1 cellular context compared by ENCODE assay signal in the genomic region with DNA sequence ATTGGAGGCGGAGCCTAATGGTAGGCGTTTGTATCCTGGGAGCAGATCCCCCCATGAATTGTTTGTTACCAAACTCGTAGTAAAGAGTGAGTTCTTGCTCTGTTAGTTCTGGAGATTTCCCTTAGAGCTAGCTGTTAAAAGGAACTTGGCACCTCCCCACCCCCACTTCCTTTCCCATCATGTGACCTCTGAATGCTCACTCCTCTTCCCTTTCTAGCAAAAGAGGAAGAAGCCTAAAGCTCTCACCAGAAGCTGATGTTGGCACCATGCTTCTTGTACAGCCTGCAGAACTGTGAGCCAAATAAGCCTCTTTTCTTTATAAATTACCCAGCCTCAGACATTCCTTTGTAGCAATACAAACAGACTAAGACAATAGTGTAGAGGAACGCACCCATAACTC.
TF ChIP-seq lines count a peak whose summit lies in the region.

No MANE protein-coding gene starts in this region.

TF ChIP-seq in WTC11, 78 proteins besides CTCF, POLR2A, EP300 and RAD21 (continued from another document):
- TF ChIP-seq, protein P1, sequence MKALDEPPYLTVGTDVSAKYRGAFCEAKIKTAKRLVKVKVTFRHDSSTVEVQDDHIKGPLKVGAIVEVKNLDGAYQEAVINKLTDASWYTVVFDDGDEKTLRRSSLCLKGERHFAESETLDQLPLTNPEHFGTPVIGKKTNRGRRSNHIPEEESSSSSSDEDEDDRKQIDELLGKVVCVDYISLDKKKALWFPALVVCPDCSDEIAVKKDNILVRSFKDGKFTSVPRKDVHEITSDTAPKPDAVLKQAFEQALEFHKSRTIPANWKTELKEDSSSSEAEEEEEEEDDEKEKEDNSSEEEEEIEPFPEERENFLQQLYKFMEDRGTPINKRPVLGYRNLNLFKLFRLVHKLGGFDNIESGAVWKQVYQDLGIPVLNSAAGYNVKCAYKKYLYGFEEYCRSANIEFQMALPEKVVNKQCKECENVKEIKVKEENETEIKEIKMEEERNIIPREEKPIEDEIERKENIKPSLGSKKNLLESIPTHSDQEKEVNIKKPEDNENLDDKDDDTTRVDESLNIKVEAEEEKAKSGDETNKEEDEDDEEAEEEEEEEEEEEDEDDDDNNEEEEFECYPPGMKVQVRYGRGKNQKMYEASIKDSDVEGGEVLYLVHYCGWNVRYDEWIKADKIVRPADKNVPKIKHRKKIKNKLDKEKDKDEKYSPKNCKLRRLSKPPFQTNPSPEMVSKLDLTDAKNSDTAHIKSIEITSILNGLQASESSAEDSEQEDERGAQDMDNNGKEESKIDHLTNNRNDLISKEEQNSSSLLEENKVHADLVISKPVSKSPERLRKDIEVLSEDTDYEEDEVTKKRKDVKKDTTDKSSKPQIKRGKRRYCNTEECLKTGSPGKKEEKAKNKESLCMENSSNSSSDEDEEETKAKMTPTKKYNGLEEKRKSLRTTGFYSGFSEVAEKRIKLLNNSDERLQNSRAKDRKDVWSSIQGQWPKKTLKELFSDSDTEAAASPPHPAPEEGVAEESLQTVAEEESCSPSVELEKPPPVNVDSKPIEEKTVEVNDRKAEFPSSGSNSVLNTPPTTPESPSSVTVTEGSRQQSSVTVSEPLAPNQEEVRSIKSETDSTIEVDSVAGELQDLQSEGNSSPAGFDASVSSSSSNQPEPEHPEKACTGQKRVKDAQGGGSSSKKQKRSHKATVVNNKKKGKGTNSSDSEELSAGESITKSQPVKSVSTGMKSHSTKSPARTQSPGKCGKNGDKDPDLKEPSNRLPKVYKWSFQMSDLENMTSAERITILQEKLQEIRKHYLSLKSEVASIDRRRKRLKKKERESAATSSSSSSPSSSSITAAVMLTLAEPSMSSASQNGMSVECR (CRISPR knock-in tag; IDR thresholded peaks at IDR 0.05; ENCODE audit: borderline replicate concordance): no peak
- TF ChIP-seq NFATC4 (CRISPR knock-in tag; IDR thresholded peaks at IDR 0.05): no peak
- TF ChIP-seq, protein P2, sequence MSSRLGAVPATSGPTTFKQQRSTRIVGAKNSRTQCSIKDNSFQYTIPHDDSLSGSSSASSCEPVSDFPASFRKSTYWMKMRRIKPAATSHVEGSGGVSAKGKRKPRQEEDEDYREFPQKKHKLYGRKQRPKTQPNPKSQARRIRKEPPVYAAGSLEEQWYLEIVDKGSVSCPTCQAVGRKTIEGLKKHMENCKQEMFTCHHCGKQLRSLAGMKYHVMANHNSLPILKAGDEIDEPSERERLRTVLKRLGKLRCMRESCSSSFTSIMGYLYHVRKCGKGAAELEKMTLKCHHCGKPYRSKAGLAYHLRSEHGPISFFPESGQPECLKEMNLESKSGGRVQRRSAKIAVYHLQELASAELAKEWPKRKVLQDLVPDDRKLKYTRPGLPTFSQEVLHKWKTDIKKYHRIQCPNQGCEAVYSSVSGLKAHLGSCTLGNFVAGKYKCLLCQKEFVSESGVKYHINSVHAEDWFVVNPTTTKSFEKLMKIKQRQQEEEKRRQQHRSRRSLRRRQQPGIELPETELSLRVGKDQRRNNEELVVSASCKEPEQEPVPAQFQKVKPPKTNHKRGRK (CRISPR knock-in tag; IDR thresholded peaks at IDR 0.05; ENCODE audit: borderline replicate concordance): no peak
- no peak for TF ChIP-seq NR1H2 (CRISPR knock-in tag; IDR thresholded peaks at IDR 0.05)
